Comparison of ENCODE assay signal across 14 cellular contexts in genomic region chr9:129898205-129898604, GRCh38.
DNase-seq lines count a peak whose midpoint lies in the region; ATAC-seq and TF ChIP-seq lines count a peak whose summit lies in the region.
"Had no signal": no experiment of that assay in that cellular context is flagged by ENCODE, and none has a peak within 500 bp of the region (broad histone marks: within the 10 kb centered on the region; RNA-seq: fewer than 3 reads in every experiment).

No MANE protein-coding gene starts in this region.

- ATAC-seq in CD4-positive, CD25-positive, alpha-beta regulatory T cell (ENCODE audit: low read depth in 2 of 2), result no peak
- ATAC-seq in activated naive CD8-positive, alpha-beta T cell treated with anti-CD3 and anti-CD28 coated beads, Interleukin-2, amount 50 U/mL, for 24 hours, result no peak
- peak; percentile 70 for ATAC-seq in left lung

- H3K4me1 Mint-ChIP-seq in CD4-positive, CD25-positive, alpha-beta regulatory T cell, result peaks cover 13 to 61% (median 37%) of the 10 kb centered on the region in 4 donors
- H3K4me1 Mint-ChIP-seq in activated naive CD8-positive, alpha-beta T cell treated with anti-CD3 and anti-CD28 coated beads, Interleukin-2, amount 50 U/mL, for 24 hours, result peaks cover 86% of the 10 kb centered on the region
- H3K4me1 Mint-ChIP-seq: neural crest cell had no signal

- no peaks in the 10 kb centered on the region for H3K27me3 Mint-ChIP-seq in CD4-positive, CD25-positive, alpha-beta regulatory T cell
- H3K27me3 Mint-ChIP-seq in activated naive CD8-positive, alpha-beta T cell treated with anti-CD3 and anti-CD28 coated beads, Interleukin-2, amount 50 U/mL, for 24 hours, result no peaks in the 10 kb centered on the region

- peaks cover 57% of the 10 kb centered on the region for H3K36me3 Mint-ChIP-seq in CD4-positive, CD25-positive, alpha-beta regulatory T cell
- peaks cover 83% of the 10 kb centered on the region for H3K36me3 Mint-ChIP-seq in activated naive CD8-positive, alpha-beta T cell treated with anti-CD3 and anti-CD28 coated beads, Interleukin-2, amount 50 U/mL, for 24 hours (ENCODE audit: low read depth)

- H3K27ac Mint-ChIP-seq in CD4-positive, CD25-positive, alpha-beta regulatory T cell, result peak overlapping the region; percentile 52 to 92 (median 67)
- peak overlapping the region; percentile 81 for H3K27ac Mint-ChIP-seq in activated naive CD8-positive, alpha-beta T cell treated with anti-CD3 and anti-CD28 coated beads, Interleukin-2, amount 50 U/mL, for 24 hours

- no peaks in the 10 kb centered on the region for H3K27me3 ChIP-seq in CD4-positive, CD25-positive, alpha-beta regulatory T cell (ENCODE audit: control insufficient read depth, insufficient read depth, low read length)
- H3K27me3 ChIP-seq in H7 (ENCODE audit: control insufficient read depth, insufficient read depth, low read length) (no peaks in the 10 kb centered on the region), left lung (no peaks in the 10 kb centered on the region)
- H3K27me3 ChIP-seq: breast epithelium had no signal

- DNase-seq in CD4-positive, CD25-positive, alpha-beta regulatory T cell, result no peak
- DNase-seq in H7 (peak; percentile 63), left lung (peak in 1 of 2 donors; percentile 46), dedifferentiated amniotic fluid mesenchymal stem cell (ENCODE audit: extremely low spot score) (no peak), SK-N-DZ (ENCODE audit: low spot score) (no peak), GM10266 (ENCODE audit: extremely low spot score) (no peak)
- no peak for DNase-seq in activated naive CD8-positive, alpha-beta T cell treated with anti-CD3 and anti-CD28 coated beads, Interleukin-2, amount 50 U/mL, for 24 hours
- DNase-seq in stimulated activated CD4-positive, alpha-beta T cell treated with anti-CD3 and anti-CD28 coated beads, Interleukin-4, amount 100 ng/mL, for 4 hours, result no peak
- DNase-seq: activated CD4-positive, alpha-beta T cell treated with anti-CD3 and anti-CD28 coated beads, Interleukin-2, amount 50 U/mL, for 4 hours; hypothalamus; NCI-H1092 treated with DMSO at 0.1 percent for 48 hours had no signal

- intact Hi-C loops in left lung (cut with DNase I), result no loop called here

- H3K4me3 ChIP-seq in CD4-positive, CD25-positive, alpha-beta regulatory T cell (ENCODE audit: low read depth, low read length), result no peak overlapping the region
- H3K4me3 ChIP-seq in H7 (ENCODE audit: insufficient read depth, low read depth, low read length), result no peak overlapping the region
- H3K4me3 ChIP-seq in left lung, result no peak overlapping the region
- H3K4me3 ChIP-seq: breast epithelium, PC-9 had no signal

- H3K4me1 ChIP-seq in CD4-positive, CD25-positive, alpha-beta regulatory T cell (ENCODE audit: control insufficient read depth, insufficient read depth, low read length, poor library complexity, severe bottlenecking), result peaks cover 29% of the 10 kb centered on the region
- peaks cover 0 to 17% of the 10 kb centered on the region in 2 donors for H3K4me1 ChIP-seq in left lung
- H3K4me1 ChIP-seq: breast epithelium had no signal

- no peak for TF ChIP-seq CTCF in left lung (IDR thresholded peaks at IDR 0.05)
- TF ChIP-seq CTCF in GM10266 (IDR thresholded peaks at IDR 0.05; ENCODE audit: control insufficient read depth, insufficient read depth, low read depth, missing control alignments), result no peak

- peak overlapping the region in 1 of 4 donors; percentile 72 for H3K4me3 Mint-ChIP-seq in CD4-positive, CD25-positive, alpha-beta regulatory T cell
- no peak overlapping the region for H3K4me3 Mint-ChIP-seq in activated naive CD8-positive, alpha-beta T cell treated with anti-CD3 and anti-CD28 coated beads, Interleukin-2, amount 50 U/mL, for 24 hours
- H3K4me3 Mint-ChIP-seq: neural crest cell had no signal

- H3K27ac ChIP-seq in CD4-positive, CD25-positive, alpha-beta regulatory T cell (ENCODE audit: insufficient read depth, low read length, poor library complexity, severe bottlenecking), result no peak overlapping the region
- H3K27ac ChIP-seq in left lung, result peak overlapping the region in 1 of 2 donors; percentile 28
- H3K27ac ChIP-seq: breast epithelium, PC-9 had no signal

- H3K9me3 ChIP-seq in CD4-positive, CD25-positive, alpha-beta regulatory T cell (ENCODE audit: control insufficient read depth in 2 of 2, low read length in 2 of 2), result no peaks in the 10 kb centered on the region
- H3K9me3 ChIP-seq in left lung, result no peaks in the 10 kb centered on the region
- H3K9me3 ChIP-seq: breast epithelium had no signal

- peaks cover 0 to 3% (median 0%) of the 10 kb centered on the region in 7 donors for H3K9me3 Mint-ChIP-seq in CD4-positive, CD25-positive, alpha-beta regulatory T cell
- H3K9me3 Mint-ChIP-seq in activated naive CD8-positive, alpha-beta T cell treated with anti-CD3 and anti-CD28 coated beads, Interleukin-2, amount 50 U/mL, for 24 hours, result peaks cover 6% of the 10 kb centered on the region
- H3K9me3 Mint-ChIP-seq: neural crest cell had no signal

- H3K36me3 ChIP-seq in CD4-positive, CD25-positive, alpha-beta regulatory T cell (ENCODE audit: control insufficient read depth, insufficient read depth, low read length), result peaks cover 81% of the 10 kb centered on the region
- H3K36me3 ChIP-seq in H7 (replicated peaks; ENCODE audit: control insufficient read depth, insufficient read depth, low read length), result peaks cover 3% of the 10 kb centered on the region
- H3K36me3 ChIP-seq in left lung, result peaks cover 0 to 75% of the 10 kb centered on the region in 2 donors
- H3K36me3 ChIP-seq: breast epithelium had no signal
